In the genomic region with DNA sequence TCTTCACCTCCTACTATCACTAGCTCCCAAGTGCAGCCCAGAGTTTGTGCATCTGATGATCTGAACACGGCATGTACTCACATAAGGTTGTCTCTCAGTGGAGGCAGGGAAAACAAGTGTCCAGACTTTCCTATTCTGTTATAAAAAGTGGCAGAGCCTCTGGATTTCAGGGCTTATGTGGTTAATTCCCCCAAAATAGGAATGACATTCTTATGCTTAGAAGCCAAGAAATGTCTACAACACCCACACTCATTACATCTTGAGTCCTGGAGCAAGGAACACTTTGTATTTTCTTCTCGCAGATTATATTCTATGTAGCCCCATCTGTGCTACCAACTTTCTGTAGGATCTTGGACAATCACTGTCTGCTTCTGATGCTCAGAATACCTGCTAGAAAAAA, we compare ENCODE assay signal across 19 cellular contexts. TPM values are rescaled to one million over a fixed set of nuclear protein-coding genes. Genes with fewer than 3 reads are reported as not detected.
DNase-seq lines count a peak whose midpoint lies in the region; ATAC-seq and TF ChIP-seq lines count a peak whose summit lies in the region.
"Had no signal": no experiment of that assay in that cellular context is flagged by ENCODE, and none has a peak within 500 bp of the region (broad histone marks: within the 10 kb centered on the region; RNA-seq: fewer than 3 reads in every experiment).

No MANE protein-coding gene starts in this region.

- DNase-seq in dorsolateral prefrontal cortex (peak in 1 of 10 donors; percentile 24), middle frontal gyrus (ENCODE audit: extremely low spot score, low spot score) (peak; percentile 27), occipital lobe (lab: John Stamatoyannopoulos, UW) (peak; percentile 19), NCI-H2171 (lab: John Stamatoyannopoulos, UW) (no peak)
- no peak for DNase-seq in activated CD4-positive, CD25-positive, alpha-beta regulatory T cell treated with anti-CD3 and anti-CD28 coated beads, Interleukin-2, amount 50 U/mL, for 72 hours
- DNase-seq: 8988T; AML-193; Caco-2; Calu3; CD4-positive, alpha-beta T cell; CD8-positive, alpha-beta T cell; DMS79 treated with DMSO at 0.1 percent for 48 hours; GF-D8 had no signal

- no peak for ATAC-seq in GM21367 (IDR thresholded peaks at IDR 0.05; ENCODE audit: unreplicated experiment)
- ATAC-seq in HG03342 (IDR thresholded peaks at IDR 0.05; ENCODE audit: unreplicated experiment) = no peak
- ATAC-seq: CD8-positive, alpha-beta T cell had no signal

- H3K27ac ChIP-seq in dorsolateral prefrontal cortex = peak overlapping the region in 47 of 59 donors; percentile 0 to 95 (median 74)
- H3K27ac ChIP-seq: BLaER1 treated with 17β-estradiol and CSF1 and Interleukin-3, amounts not matched to agents 10 nM and 100 nM; C4-2B had no signal

- TF ChIP-seq CTCF in dorsolateral prefrontal cortex (IDR thresholded peaks at IDR 0.05 in 54 of 56, conservative IDR thresholded peaks at IDR 0.05 in 2 of 56; ENCODE audit: low read depth in 1 of 56, partially characterized antibody in 56 of 56) = no peak

- no peak overlapping the region for H3K4me3 ChIP-seq in dorsolateral prefrontal cortex
- H3K4me3 ChIP-seq: BLaER1 treated with 17β-estradiol and CSF1 and Interleukin-3, amounts not matched to agents 10 nM and 100 nM had no signal

- peaks cover 0 to 4% (median 0%) of the 10 kb centered on the region in 45 donors for H3K27me3 ChIP-seq in dorsolateral prefrontal cortex
- H3K27me3 ChIP-seq: BLaER1 treated with 17β-estradiol and CSF1 and Interleukin-3, amounts not matched to agents 10 nM and 100 nM had no signal

- intact Hi-C loops in dorsolateral prefrontal cortex (cut with DNase I) = loop anchor here in 1 of 2 donors (2.0 to 5.0 kb wide), 3 partner anchors 89 to 99 kb away; no protein-coding TSS in a partner anchor

RNA-seq across cellular contexts. Expression of gene SEMG1, which starts 13.5 kb away (rescaled TPM):
- total RNA-seq in dorsolateral prefrontal cortex = not detected
- not detected for total RNA-seq in occipital lobe
- total RNA-seq: B cell; Caco-2; CD4-positive, alpha-beta T cell; CD8-positive, alpha-beta T cell had no signal

RNA-seq across cellular contexts. Expression of gene PI3, which starts 18.6 kb away (rescaled TPM):
- 1 to 10 TPM in 3 of 120 experiments, under 1 TPM in 1, not detected in 116; 1.00 to 6.0 (median 2.0) TPM for total RNA-seq in dorsolateral prefrontal cortex
- total RNA-seq in occipital lobe = not detected
- total RNA-seq: A673; B cell; CD4-positive, alpha-beta T cell; CD8-positive, alpha-beta T cell had no signal

RNA-seq across cellular contexts. Expression of gene SEMG2, which starts 27.8 kb away (rescaled TPM):
- total RNA-seq in dorsolateral prefrontal cortex (under 1 TPM in 3 of 120 experiments, not detected in 117; 0.17 to 0.23 (median 0.20) TPM), occipital lobe (not detected)
- total RNA-seq: A673; B cell; Caco-2; Calu3; CD4-positive, alpha-beta T cell; CD8-positive, alpha-beta T cell had no signal

Comparison
In these comparisons a context has a peak if more than half of its experiments do, and no peak if none do; other contexts are left out.
1. DNase-seq: peak in middle frontal gyrus (single experiment) and occipital lobe (single experiment); none in activated CD4-positive, CD25-positive, alpha-beta regulatory T cell treated with anti-CD3 and anti-CD28 coated beads, Interleukin-2, amount 50 U/mL, for 72 hours (single experiment) and NCI-H2171 (single experiment).